Comparison of ENCODE assay signal across 8 cellular contexts in the genomic region with DNA sequence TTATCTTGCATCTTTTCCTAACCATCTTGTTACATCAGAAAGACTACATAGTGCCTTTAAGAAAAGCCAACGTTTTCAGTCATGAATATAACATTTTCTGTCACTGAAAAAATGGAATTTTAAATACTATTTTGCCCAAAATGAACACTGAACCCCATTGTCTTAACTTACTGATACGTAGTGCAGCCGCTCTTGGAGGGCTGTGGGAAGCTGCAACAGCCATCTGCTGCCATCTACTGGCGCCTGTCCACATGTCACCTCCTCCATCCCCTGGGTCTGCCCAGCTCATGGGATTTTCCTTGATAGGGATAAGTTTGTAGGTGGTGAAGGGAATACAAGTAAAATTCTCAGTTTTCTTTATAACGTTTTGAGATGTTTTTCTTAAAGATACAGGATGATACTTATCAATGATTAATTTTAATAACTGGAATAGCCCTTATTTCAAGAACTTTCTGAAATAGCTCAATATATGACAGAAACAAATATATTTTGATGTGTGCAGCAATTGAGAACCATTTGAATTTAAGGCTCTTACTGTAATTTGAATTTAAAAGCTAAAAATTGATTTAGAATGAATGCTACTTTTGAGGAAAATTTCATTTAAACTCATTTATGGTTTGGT.
DNase-seq lines count a peak whose midpoint lies in the region; ATAC-seq and TF ChIP-seq lines count a peak whose summit lies in the region.

No MANE protein-coding gene starts in this region.

- H3K27ac Mint-ChIP-seq in activated B cell treated with CpG ODN at 0.5 μM for 24 hours: no peak overlapping the region

- H3K36me3 Mint-ChIP-seq in activated B cell treated with CpG ODN at 0.5 μM for 24 hours (ENCODE audit: low read depth): no peaks in the 10 kb centered on the region

- no peaks in the 10 kb centered on the region for H3K27me3 Mint-ChIP-seq in activated B cell treated with CpG ODN at 0.5 μM for 24 hours

- peak; percentile 78 for TF ChIP-seq CTCF in activated B cell treated with CpG ODN at 0.5 μM for 24 hours (IDR thresholded peaks at IDR 0.05)
- peak; percentile 96 for TF ChIP-seq CTCF in kidney epithelial cell (IDR thresholded peaks at IDR 0.05; ENCODE audit: insufficient read depth, low read length, poor library complexity, severe bottlenecking)

- POLR2A ChIA-PET in activated B cell treated with CpG ODN at 0.5 μM for 24 hours (lab: Charles Lee): interaction anchor here (0.6 kb wide), 1 partner anchor 43 kb away, joined by 4 read pairs; no protein-coding TSS in a partner anchor

- H3K27ac ChIP-seq in caudate nucleus (ENCODE audit: low read depth, low read length): peak overlapping the region; percentile 8

- intact Hi-C loops in activated B cell treated with CpG ODN at 0.5 μM for 24 hours (cut with micrococcal nuclease): loop anchor here (1.0 to 10.0 kb wide), 10 partner anchors 280 to 1338 kb away; a partner anchor contains a TSS

- no peaks in the 10 kb centered on the region for H3K27me3 ChIP-seq in kidney epithelial cell (ENCODE audit: control insufficient read depth, insufficient read depth, low read length)

- CTCF ChIA-PET in activated B cell treated with CpG ODN at 0.5 μM for 24 hours (lab: Charles Lee): interaction anchor here (0.7 to 3.8 kb wide), 22 partner anchors 9 to 1338 kb away, joined by 3 to 69 read pairs (median 4); a partner anchor contains a TSS

- no peak overlapping the region for H3K4me3 Mint-ChIP-seq in activated B cell treated with CpG ODN at 0.5 μM for 24 hours

- H3K4me3 ChIP-seq in kidney epithelial cell (ENCODE audit: low read depth, low read length): no peak overlapping the region

- H3K4me1 Mint-ChIP-seq in activated B cell treated with CpG ODN at 0.5 μM for 24 hours: peaks cover 2% of the 10 kb centered on the region

- H3K36me3 ChIP-seq in kidney epithelial cell (ENCODE audit: control insufficient read depth, insufficient read depth, low read length): no peaks in the 10 kb centered on the region

- DNase-seq in AG20443 (ENCODE audit: low spot score) (peak; percentile 94), NCI-H2196 treated with DMSO at 0.1 percent for 48 hours (lab: John Stamatoyannopoulos, UW; ENCODE audit: unreplicated experiment) (peak; percentile 37), activated B cell treated with CpG ODN at 0.5 μM for 24 hours (peak; percentile 49), caudate nucleus (lab: John Stamatoyannopoulos, UW) (peak in 59 of 61 donors; percentile 6 to 92 (median 60)), kidney epithelial cell (ENCODE audit: low read depth) (peak; percentile 21)
- peak; percentile 74 for DNase-seq in stimulated activated CD4-positive, alpha-beta T cell treated with anti-CD3 and anti-CD28 coated beads, Interleukin-4, amount 100 ng/mL, for 1 hour

- ATAC-seq in GM19023 (IDR thresholded peaks at IDR 0.05; ENCODE audit: unreplicated experiment): peak; percentile 98
- ATAC-seq in HG03175 (IDR thresholded peaks at IDR 0.05; ENCODE audit: unreplicated experiment): peak; percentile 97
- ATAC-seq in activated B cell treated with CpG ODN at 0.5 μM for 24 hours (ENCODE audit: low read depth): peak; percentile 82

- no peaks in the 10 kb centered on the region for H3K9me3 Mint-ChIP-seq in activated B cell treated with CpG ODN at 0.5 μM for 24 hours

Comparison
In these comparisons a context has a peak if more than half of its experiments do, and no peak if none do; other contexts are left out.
1. DNase-seq: peak in every context shown above with its lines; median percentile 94 in AG20443; 74 in stimulated activated CD4-positive, alpha-beta T cell treated with anti-CD3 and anti-CD28 coated beads, Interleukin-4, amount 100 ng/mL, for 1 hour; 60 in caudate nucleus; 49 in activated B cell treated with CpG ODN at 0.5 μM for 24 hours; 37 in NCI-H2196 treated with DMSO at 0.1 percent for 48 hours; 21 in kidney epithelial cell.